Comparison of ENCODE assay signal across 8 cellular contexts in genomic region chr14:106556665-106557289, GRCh38.
DNase-seq lines count a peak whose midpoint lies in the region; ATAC-seq and TF ChIP-seq lines count a peak whose summit lies in the region.

No MANE protein-coding gene starts in this region.

- H3K4me3 Mint-ChIP-seq in H9: no peak overlapping the region
- H3K4me3 Mint-ChIP-seq in stimulated activated effector memory CD8-positive, alpha-beta T cell treated with anti-CD3 and anti-CD28 coated beads, Interleukin-12 subunit alpha, Interleukin-12 subunit beta, amount 100 ng/mL, for 72 hours: no peak overlapping the region

- no peak for DNase-seq in H9
- peak; percentile 43 for DNase-seq in NCI-H774 (lab: John Stamatoyannopoulos, UW)
- peak; percentile 69 for DNase-seq in activated T-cell treated with anti-CD3 and anti-CD28 coated beads for 24 hours (ENCODE audit: low read depth)
- DNase-seq in kidney epithelial cell (ENCODE audit: low read depth): no peak
- peak; percentile 83 to 90 for DNase-seq in stimulated activated effector memory CD8-positive, alpha-beta T cell treated with anti-CD3 and anti-CD28 coated beads, Interleukin-12 subunit alpha, Interleukin-12 subunit beta, amount 100 ng/mL, for 72 hours (ENCODE audit: low spot score in 2 of 2)
- no peak for DNase-seq in NOMO-1 (lab: John Stamatoyannopoulos, UW; ENCODE audit: unreplicated experiment in 2 of 2)
- DNase-seq in SIG-M5 treated with dmso at 0.1 percent for 504 hours (lab: John Stamatoyannopoulos, UW; ENCODE audit: unreplicated experiment): no peak
- no peak for DNase-seq in C1 segment of cervical spinal cord (lab: John Stamatoyannopoulos, UW)

- TF ChIP-seq CTCF in H9 (conservative IDR thresholded peaks at IDR 0.05): peak; percentile 33; the same call in 2 of the 3 replicates
- peak; percentile 27 for TF ChIP-seq CTCF in kidney epithelial cell (IDR thresholded peaks at IDR 0.05; ENCODE audit: insufficient read depth, low read length, poor library complexity, severe bottlenecking)

- H3K23me2 ChIP-seq in H9 (ENCODE audit: insufficient read length, low read depth, low read length, poor library complexity, severe bottlenecking): no peaks in the 10 kb centered on the region

- H3K56ac ChIP-seq in H9 (ENCODE audit: insufficient read length, low read depth, low read length): no peak overlapping the region

- no peak overlapping the region for H2AFZ ChIP-seq in H9 (ENCODE audit: low read length)

- peaks cover 1% of the 10 kb centered on the region; the same call in 1 of the 2 replicates for H3K27me3 Mint-ChIP-seq in H9 (ENCODE audit: low read depth)

- H3K36me3 Mint-ChIP-seq in H9 (ENCODE audit: insufficient read depth in 1 of 3, low read depth in 3 of 3): peaks cover 0 to 25% (median 6%) of the 10 kb centered on the region in 3 experiments; a peak in 4 of 7 replicates
- no peaks in the 10 kb centered on the region for H3K36me3 Mint-ChIP-seq in stimulated activated effector memory CD8-positive, alpha-beta T cell treated with anti-CD3 and anti-CD28 coated beads, Interleukin-12 subunit alpha, Interleukin-12 subunit beta, amount 100 ng/mL, for 72 hours

- no peak overlapping the region for H2BK20ac ChIP-seq in H9 (ENCODE audit: low read depth, low read length, poor library complexity, severe bottlenecking)

- H4K20me1 ChIP-seq in H9 (ENCODE audit: control insufficient read depth, insufficient read depth, insufficient read length): no peaks in the 10 kb centered on the region

- no peak overlapping the region for H2BK15ac ChIP-seq in H9 (ENCODE audit: low read depth, low read length)

- no peaks in the 10 kb centered on the region for H3K4me1 Mint-ChIP-seq in H9
- H3K4me1 Mint-ChIP-seq in stimulated activated effector memory CD8-positive, alpha-beta T cell treated with anti-CD3 and anti-CD28 coated beads, Interleukin-12 subunit alpha, Interleukin-12 subunit beta, amount 100 ng/mL, for 72 hours: no peaks in the 10 kb centered on the region

- WGBS in H9 (ENCODE audit: extremely low coverage, insufficient read length, low lambda C conversion rate): no CpG with 5 or more reads among the region's 13 CpGs

- H3K27me3 ChIP-seq in H9 (ENCODE audit: insufficient read depth, low read length) (no peaks in the 10 kb centered on the region), kidney epithelial cell (ENCODE audit: control insufficient read depth, insufficient read depth, low read length) (no peaks in the 10 kb centered on the region)

- no peaks in the 10 kb centered on the region for H3K36me3 ChIP-seq in kidney epithelial cell (ENCODE audit: control insufficient read depth, insufficient read depth, low read length)

- H4K91ac ChIP-seq in H9 (ENCODE audit: insufficient read length, low read depth, low read length): no peak overlapping the region

- H3K27ac ChIP-seq in H9 (ENCODE audit: insufficient read length, low read depth, low read length): no peak overlapping the region

- peaks cover 63% of the 10 kb centered on the region for H3K9me3 ChIP-seq in H9 (ENCODE audit: control insufficient read depth, low read depth, low read length)

- peak; percentile 58 for ATAC-seq in stimulated activated effector memory CD8-positive, alpha-beta T cell treated with anti-CD3 and anti-CD28 coated beads, Interleukin-12 subunit alpha, Interleukin-12 subunit beta, amount 100 ng/mL, for 72 hours

- H2BK120ac ChIP-seq in H9 (ENCODE audit: low read depth, low read length, poor library complexity, severe bottlenecking): no peak overlapping the region

- no peak overlapping the region for H2BK12ac ChIP-seq in H9 (ENCODE audit: insufficient read length, low read depth, low read length)

- no peak overlapping the region for H3K18ac ChIP-seq in H9 (ENCODE audit: insufficient read length, low read depth, low read length)

- H3K9me3 Mint-ChIP-seq in H9: peaks cover 83 to 88% of the 10 kb centered on the region in 2 experiments
- no peaks in the 10 kb centered on the region for H3K9me3 Mint-ChIP-seq in stimulated activated effector memory CD8-positive, alpha-beta T cell treated with anti-CD3 and anti-CD28 coated beads, Interleukin-12 subunit alpha, Interleukin-12 subunit beta, amount 100 ng/mL, for 72 hours

- no peak overlapping the region for H3K23ac ChIP-seq in H9 (ENCODE audit: insufficient read length, low read depth, low read length)

- no peaks in the 10 kb centered on the region for H3K79me2 ChIP-seq in H9 (ENCODE audit: insufficient read depth, low read length)

- no peak overlapping the region for H3T11ph ChIP-seq in H9 (ENCODE audit: low read length)

- no peak overlapping the region for H3K14ac ChIP-seq in H9 (ENCODE audit: insufficient read depth, low read length)

- no peak overlapping the region for H4K8ac ChIP-seq in H9 (replicated peaks; ENCODE audit: insufficient read length, low read depth, low read length)

- H2BK5ac ChIP-seq in H9 (ENCODE audit: insufficient read length, low read length): no peak overlapping the region

- no peak overlapping the region for H2AK5ac ChIP-seq in H9 (ENCODE audit: insufficient read length, low read length)

- no peak overlapping the region for H4K5ac ChIP-seq in H9 (ENCODE audit: insufficient read length, low read depth, low read length)

- H3K9ac ChIP-seq in H9 (ENCODE audit: extremely low read depth, insufficient read length, low read length): no peak overlapping the region

- no peak overlapping the region for H3K4ac ChIP-seq in H9 (ENCODE audit: low read depth, low read length)

- no peaks in the 10 kb centered on the region for H3K79me1 ChIP-seq in H9 (ENCODE audit: insufficient read depth, low read depth, low read length, poor library complexity, severe bottlenecking)

- no peak overlapping the region for H3K4me2 ChIP-seq in H9 (ENCODE audit: insufficient read depth, insufficient read length, low read length)

- no peak overlapping the region for H3K4me3 ChIP-seq in kidney epithelial cell (ENCODE audit: low read depth, low read length)

- no peak overlapping the region for H3K27ac Mint-ChIP-seq in H9
- no peak overlapping the region for H3K27ac Mint-ChIP-seq in stimulated activated effector memory CD8-positive, alpha-beta T cell treated with anti-CD3 and anti-CD28 coated beads, Interleukin-12 subunit alpha, Interleukin-12 subunit beta, amount 100 ng/mL, for 72 hours

- H3K4me1 ChIP-seq in H9 (ENCODE audit: insufficient read depth, low read length): no peaks in the 10 kb centered on the region

Comparison
In these comparisons a context has a peak if more than half of its experiments do, and no peak if none do; other contexts are left out.
1. DNase-seq: peak in NCI-H774 (single experiment), activated T-cell treated with anti-CD3 and anti-CD28 coated beads for 24 hours (single experiment) and stimulated activated effector memory CD8-positive, alpha-beta T cell treated with anti-CD3 and anti-CD28 coated beads, Interleukin-12 subunit alpha, Interleukin-12 subunit beta, amount 100 ng/mL, for 72 hours (2 of 2); none in H9 (single experiment), kidney epithelial cell (single experiment), NOMO-1 (0 of 2), SIG-M5 treated with dmso at 0.1 percent for 504 hours (single experiment) and C1 segment of cervical spinal cord (0 of 14).